In the genomic region with DNA sequence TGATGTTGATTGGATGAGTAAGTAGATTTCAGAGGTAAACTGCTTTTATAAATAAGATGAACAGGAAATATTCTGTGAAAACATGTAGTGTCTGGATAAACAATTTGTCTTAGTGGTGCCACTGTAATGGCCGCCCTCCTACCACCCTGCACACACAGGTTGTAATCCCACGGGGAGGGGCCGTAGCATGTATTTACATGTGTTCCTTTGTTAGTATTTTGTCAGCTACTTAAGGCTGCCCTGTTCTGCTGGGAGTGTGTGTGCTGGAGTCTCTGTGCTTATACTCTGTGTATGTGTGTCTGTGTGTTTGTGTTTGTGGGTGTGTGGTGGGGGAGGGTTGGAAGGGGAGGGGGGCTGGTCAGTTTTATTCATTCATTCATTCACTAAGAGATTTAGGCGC, we compare ENCODE assay signal across 1 cellular context.
A peak's percentile ranks its signal among the peaks of the same experiment; 100 is the strongest.
TF ChIP-seq lines count a peak whose summit lies in the region.

No MANE protein-coding gene starts in this region.

TF ChIP-seq in HepG2, 621 proteins besides CTCF, POLR2A, EP300 and RAD21:
- TF ChIP-seq ARID4A (CRISPR knock-in tag; IDR thresholded peaks at IDR 0.05; ENCODE audit: borderline replicate concordance), result no peak
- no peak for TF ChIP-seq HDAC2 (CRISPR knock-in tag; IDR thresholded peaks at IDR 0.05)
- peak; percentile 71 for TF ChIP-seq HNRNPK (IDR thresholded peaks at IDR 0.05; ENCODE audit: low read depth, low read length, poor library complexity, severe bottlenecking)
- TF ChIP-seq E2F2 (CRISPR knock-in tag; IDR thresholded peaks at IDR 0.05; ENCODE audit: borderline replicate concordance), result no peak
- TF ChIP-seq MIER3 (CRISPR knock-in tag; IDR thresholded peaks at IDR 0.05; ENCODE audit: borderline replicate concordance), result no peak
